In genomic region chr3:127629462-127630403, GRCh38 we compare ENCODE assay signal across 8 cellular contexts. TPM values are rescaled to one million over a fixed set of nuclear protein-coding genes. Genes with fewer than 3 reads are reported as not detected.
A peak's percentile ranks its signal among the peaks of the same experiment; 100 is the strongest.
DNase-seq lines count a peak whose midpoint lies in the region; ATAC-seq and TF ChIP-seq lines count a peak whose summit lies in the region.

No MANE protein-coding gene starts in this region.

- TF ChIP-seq CTCF in GM12864 (IDR thresholded peaks at IDR 0.05; ENCODE audit: low read depth, low read length, missing control alignments) (no peak), fibroblast of the aortic adventitia (IDR thresholded peaks at IDR 0.05; ENCODE audit: insufficient read depth, low read length) (no peak), GM10248 (IDR thresholded peaks at IDR 0.05; ENCODE audit: control extremely low read depth, extremely low read depth, low read depth, missing control alignments) (no peak)

- H3K4me3 ChIP-seq in GM12864 (ENCODE audit: low read depth, low read length) (peak overlapping the region; percentile 66), fibroblast of the aortic adventitia (ENCODE audit: low read depth, low read length) (peak overlapping the region; percentile 57)

- POLR2A ChIA-PET in GM10248 (lab: Yijun Ruan, JAX) = no interaction called here

- intact Hi-C loops in posterior cingulate gyrus (cut with DNase I) = no loop called here

- DNase-seq in GM12864 (ENCODE audit: low read depth) (peak; percentile 36), NAMALWA (ENCODE audit: low spot score) (peak; percentile 20), activated T-cell treated with anti-CD3 and anti-CD28 coated beads for 4 hours (peak; percentile 62), fibroblast of the aortic adventitia (ENCODE audit: low read depth) (no peak), posterior cingulate gyrus (peak in 9 of 10 donors; percentile 19 to 92 (median 31)), GM10248 (ENCODE audit: extremely low spot score) (no peak)

- ATAC-seq in GM21619 (IDR thresholded peaks at IDR 0.05; ENCODE audit: unreplicated experiment) (no peak), GM18909 (IDR thresholded peaks at IDR 0.05; ENCODE audit: poor library complexity, unreplicated experiment) (no peak)

- CTCF ChIA-PET in GM10248 (lab: Yijun Ruan, JAX) = interaction anchor here (1.2 to 3.0 kb wide), 2 partner anchors 23 to 55 kb away, joined by 4 to 10 read pairs; no protein-coding TSS in a partner anchor

RNA-seq across cellular contexts. Expression of gene PODXL2, which starts 0.7 kb away (rescaled TPM):
- total RNA-seq in fibroblast of the aortic adventitia (ENCODE audit: low replicate concordance) = 1.3 and 3.4 TPM in 2 replicates

RNA-seq across cellular contexts. Expression of gene MCM2, which starts 31.5 kb away (rescaled TPM):
- total RNA-seq in fibroblast of the aortic adventitia (ENCODE audit: low replicate concordance) = 7.1 and 76.1 TPM in 2 replicates

RNA-seq across cellular contexts. Expression of gene TPRA1, which starts 39.2 kb away (rescaled TPM):
- total RNA-seq in fibroblast of the aortic adventitia (ENCODE audit: low replicate concordance) = 25.6 and 29.4 TPM in 2 replicates

RNA-seq across cellular contexts. Expression of gene ABTB1, which starts 43.0 kb away (rescaled TPM):
- 8.2 and 19.5 TPM in 2 replicates for total RNA-seq in fibroblast of the aortic adventitia (ENCODE audit: low replicate concordance)

Comparison
In these comparisons a context has a peak if more than half of its experiments do, and no peak if none do; other contexts are left out.
1. DNase-seq: peak in GM12864 (single experiment), NAMALWA (single experiment), activated T-cell treated with anti-CD3 and anti-CD28 coated beads for 4 hours (single experiment) and posterior cingulate gyrus (9 of 10); none in fibroblast of the aortic adventitia (single experiment) and GM10248 (single experiment).